Comparison of ENCODE assay signal across 11 cellular contexts in the genomic region with DNA sequence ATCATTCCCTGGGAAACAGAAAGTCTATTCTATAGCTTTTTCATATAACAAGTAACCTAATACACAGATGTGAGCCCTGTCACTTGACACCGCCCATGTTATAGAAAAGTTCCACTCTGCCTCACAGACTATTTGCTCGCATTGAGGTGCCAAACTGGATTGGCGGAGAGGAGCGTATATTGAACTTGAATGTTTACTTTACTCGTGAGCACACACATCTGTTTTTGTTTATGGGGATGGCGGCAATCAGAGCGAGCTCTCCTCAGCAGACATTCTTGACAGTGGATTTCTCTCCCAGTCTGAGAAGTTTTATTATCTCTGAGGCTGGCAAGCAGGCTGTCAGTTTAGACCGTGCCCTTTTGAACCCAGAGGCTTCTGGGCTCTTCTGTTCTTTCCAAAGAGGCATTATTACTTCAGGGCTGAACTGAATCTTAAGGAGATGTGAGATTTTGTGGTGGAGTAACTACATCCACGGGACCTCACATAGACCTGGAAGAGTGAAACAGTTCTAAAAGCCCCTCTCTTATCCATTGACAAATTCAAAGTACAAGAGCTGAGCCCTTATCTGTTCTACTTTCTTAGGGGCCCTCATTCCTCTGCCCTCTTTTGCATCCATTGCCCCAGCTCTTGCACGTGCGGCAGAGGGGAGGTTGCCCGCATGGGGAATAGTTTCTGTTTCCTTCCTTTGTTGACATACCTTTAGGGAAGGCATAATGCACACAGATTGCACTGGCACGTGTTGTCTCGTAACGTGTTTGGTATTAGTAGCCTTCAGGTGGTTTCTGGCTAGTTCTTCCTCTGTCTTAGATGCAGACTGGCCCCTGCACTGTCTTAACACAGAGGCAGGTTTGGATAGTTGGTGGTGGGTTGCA.
DNase-seq lines count a peak whose midpoint lies in the region; ATAC-seq, FAIRE-seq and TF ChIP-seq lines count a peak whose summit lies in the region.
"Had no signal": no experiment of that assay in that cellular context is flagged by ENCODE, and none has a peak within 500 bp of the region (broad histone marks: within the 10 kb centered on the region; RNA-seq: fewer than 3 reads in every experiment).

No MANE protein-coding gene starts in this region.

- no peaks in the 10 kb centered on the region for H3K36me3 Mint-ChIP-seq in neural progenitor cell
- H3K36me3 Mint-ChIP-seq: CD8-positive, alpha-beta T cell; T-cell had no signal

- H4K20me1 ChIP-seq in GM12878 (ENCODE audit: control insufficient read depth, insufficient read depth) (no peaks in the 10 kb centered on the region), neural progenitor cell (ENCODE audit: low read depth) (no peaks in the 10 kb centered on the region)

- DNase-seq in DMS153 (lab: John Stamatoyannopoulos, UW): peak; percentile 34
- DNase-seq in NCI-H2107 (lab: John Stamatoyannopoulos, UW): peak; percentile 8
- no peak for DNase-seq in GM12878 (ENCODE audit: low read depth, low spot score)
- DNase-seq in neural progenitor cell (ENCODE audit: low spot score): no peak
- DNase-seq in effector CD4-positive, alpha-beta T cell: no peak
- no peak for DNase-seq in germinal center (ENCODE audit: low spot score)
- DNase-seq in NK-92 treated with Interleukin-12 subunit alpha and Interleukin-12 subunit beta, amount 100 ng/mL, for 24 hours (lab: John Stamatoyannopoulos, UW): no peak
- DNase-seq in D721Med (ENCODE audit: insufficient read length, low spot score): no peak
- DNase-seq: activated CD4-positive, alpha-beta T cell treated with anti-CD3 and anti-CD28 coated beads, Interleukin-2, amount 50 U/mL, for 1 hour; CD8-positive, alpha-beta T cell; T-cell had no signal

- no peak overlapping the region for H3K4me2 ChIP-seq in GM12878 (ENCODE audit: control insufficient read depth, insufficient read depth)
- H3K4me2 ChIP-seq in neural progenitor cell: no peak overlapping the region

- H3K27me3 Mint-ChIP-seq in neural progenitor cell (ENCODE audit: insufficient read depth, low read depth): no peaks in the 10 kb centered on the region

- H3K9me3 Mint-ChIP-seq in neural progenitor cell: no peaks in the 10 kb centered on the region
- H3K9me3 Mint-ChIP-seq: CD8-positive, alpha-beta T cell; T-cell had no signal

- TSS peak; percentile 5 for BruUV-seq in GM12878 (replicated peaks; lab: Mats Ljungman, UMichigan)

- H3K9ac ChIP-seq in GM12878 (ENCODE audit: control insufficient read depth, insufficient read depth, low read length): no peak overlapping the region
- no peak overlapping the region for H3K9ac ChIP-seq in neural progenitor cell

- H3K4me3 ChIP-seq in GM12878 (no peak overlapping the region), neural progenitor cell (no peak overlapping the region)

- H3K36me3 ChIP-seq in GM12878 (ENCODE audit: control insufficient read depth in 2 of 2, insufficient read depth in 2 of 2, low read length in 1 of 2) (peaks cover 9 to 28% of the 10 kb centered on the region in 2 experiments), neural progenitor cell (no peaks in the 10 kb centered on the region)

- in situ Hi-C loops in GM12878 (cut with MboI): loop anchor here (25.0 kb wide), 1 partner anchor 1592 kb away; no protein-coding TSS in a partner anchor

- peaks cover 26% of the 10 kb centered on the region for H3K4me1 ChIP-seq in GM12878 (ENCODE audit: control insufficient read depth, insufficient read depth, low read length)
- peaks cover 6% of the 10 kb centered on the region for H3K4me1 ChIP-seq in neural progenitor cell

- SMC1A ChIA-PET in GM12878 (lab: Charles Lee; ENCODE audit: uncharacterized antibody, unreplicated experiment): interaction anchor here (0.6 to 1.9 kb wide), 13 partner anchors 8 to 866 kb away, joined by 3 to 7 read pairs (median 3); no protein-coding TSS in a partner anchor

- WGBS in GM12878 (ENCODE audit: insufficient coverage, insufficient replicate concordance, low lambda C conversion rate, missing lambda C conversion rate): 90% methylated on average over 15 of the region's 15 CpGs

- TF ChIP-seq POLR2A in GM12878 (IDR thresholded peaks at IDR 0.05; ENCODE audit: low read depth, low read length): no peak

- TF ChIP-seq RAD21 in GM12878 (IDR thresholded peaks at IDR 0.05; ENCODE audit: insufficient read depth, low read depth, low read length): no peak

- TF ChIP-seq EP300 in GM12878 (IDR thresholded peaks at IDR 0.05; ENCODE audit: borderline replicate concordance in 1 of 2, control insufficient read depth in 1 of 2, low read depth in 2 of 2, low read length in 2 of 2): no peak

- TF ChIP-seq CTCF in GM12878 (IDR thresholded peaks at IDR 0.05 in 2 of 3, conservative IDR thresholded peaks at IDR 0.05 in 1 of 3; ENCODE audit: control insufficient read depth in 2 of 3, extremely low read depth in 1 of 3, insufficient read depth in 1 of 3, low read depth in 3 of 3, low read length in 3 of 3) (no peak), neural progenitor cell (IDR thresholded peaks at IDR 0.05) (no peak), D721Med (IDR thresholded peaks at IDR 0.05; ENCODE audit: insufficient read depth, missing control alignments) (no peak)

- ATAC-seq in GM12878: no peak
- ATAC-seq: CD8-positive, alpha-beta T cell; T-cell had no signal

- CTCF ChIA-PET in GM12878 (lab: Yijun Ruan, JAX): interaction anchor here (0.7 to 1.8 kb wide), 7 partner anchors 67 to 866 kb away, joined by 3 to 7 read pairs (median 4); no protein-coding TSS in a partner anchor

- H3K27ac ChIP-seq in GM12878 (ENCODE audit: control insufficient read depth, insufficient read depth) (no peak overlapping the region), neural progenitor cell (no peak overlapping the region)

- no peaks in the 10 kb centered on the region for H3F3A ChIP-seq in neural progenitor cell (ENCODE audit: low read depth)

- H2AFZ ChIP-seq in GM12878 (ENCODE audit: control insufficient read depth, low read depth, low read length): no peak overlapping the region
- no peak overlapping the region for H2AFZ ChIP-seq in neural progenitor cell (replicated peaks)

- peak overlapping the region; percentile 57 for H3K27ac Mint-ChIP-seq in neural progenitor cell
- H3K27ac Mint-ChIP-seq: CD8-positive, alpha-beta T cell; T-cell had no signal

- RAD21 ChIA-PET in GM12878 (lab: Charles Lee; ENCODE audit: unreplicated experiment): interaction anchor here (1.0 to 1.4 kb wide), 2 partner anchors 8 to 116 kb away, joined by 3 read pairs; a partner anchor contains a TSS

- H3K4me3 Mint-ChIP-seq in neural progenitor cell: no peak overlapping the region
- H3K4me3 Mint-ChIP-seq: CD8-positive, alpha-beta T cell; T-cell had no signal

- no peak for FAIRE-seq in GM12878 (lab: Jason Lieb, UNC)
- FAIRE-seq in D721Med (lab: Jason Lieb, UNC): no peak

- POLR2A ChIA-PET in GM12878 (lab: Charles Lee): interaction anchor here (1.3 kb wide), 1 partner anchor 22 kb away, joined by 3 read pairs; no protein-coding TSS in a partner anchor

- H3K4me1 Mint-ChIP-seq in neural progenitor cell: no peaks in the 10 kb centered on the region
- H3K4me1 Mint-ChIP-seq: T-cell had no signal

- no peaks in the 10 kb centered on the region for H3K9me3 ChIP-seq in GM12878 (replicated peaks; ENCODE audit: control insufficient read depth, insufficient read depth, low read length)
- H3K9me3 ChIP-seq in neural progenitor cell (ENCODE audit: low read depth): no peaks in the 10 kb centered on the region

- intact Hi-C loops in GM12878 (cut with micrococcal nuclease; ENCODE audit: unreplicated experiment): loop anchor here (10.0 kb wide), 1 partner anchor 359 kb away; no protein-coding TSS in a partner anchor

- H3K79me2 ChIP-seq in GM12878 (ENCODE audit: control insufficient read depth, insufficient read depth, low read length): peaks cover 31% of the 10 kb centered on the region
- H3K79me2 ChIP-seq in neural progenitor cell (ENCODE audit: low read depth): no peaks in the 10 kb centered on the region

- H3K27me3 ChIP-seq in GM12878 (replicated peaks in 1 of 2; ENCODE audit: control insufficient read depth in 2 of 2, insufficient read depth in 2 of 2, low read length in 1 of 2) (no peaks in the 10 kb centered on the region), neural progenitor cell (no peaks in the 10 kb centered on the region)

TF ChIP-seq in GM12878, 131 proteins besides CTCF, POLR2A, EP300 and RAD21 (continues in another document):
- no peak for TF ChIP-seq PAX8 (IDR thresholded peaks at IDR 0.05)
- TF ChIP-seq TCF12 (IDR thresholded peaks at IDR 0.05; ENCODE audit: low read depth, low read length): no peak
- no peak for TF ChIP-seq CREB1 (IDR thresholded peaks at IDR 0.05; ENCODE audit: low read depth)
- no peak for TF ChIP-seq NR2C2 (IDR thresholded peaks at IDR 0.05; ENCODE audit: borderline replicate concordance, control insufficient read depth, insufficient read length, low read depth)
- no peak for TF ChIP-seq JUND (IDR thresholded peaks at IDR 0.05; ENCODE audit: low read depth, low read length)
- TF ChIP-seq POU2F2 (IDR thresholded peaks at IDR 0.05; ENCODE audit: borderline replicate concordance, low read depth, low read length): no peak
- TF ChIP-seq SREBF1 (IDR thresholded peaks at IDR 0.05; ENCODE audit: low read length): no peak
- TF ChIP-seq BMI1 (IDR thresholded peaks at IDR 0.05; ENCODE audit: borderline replicate concordance): no peak
- TF ChIP-seq, protein P1, sequence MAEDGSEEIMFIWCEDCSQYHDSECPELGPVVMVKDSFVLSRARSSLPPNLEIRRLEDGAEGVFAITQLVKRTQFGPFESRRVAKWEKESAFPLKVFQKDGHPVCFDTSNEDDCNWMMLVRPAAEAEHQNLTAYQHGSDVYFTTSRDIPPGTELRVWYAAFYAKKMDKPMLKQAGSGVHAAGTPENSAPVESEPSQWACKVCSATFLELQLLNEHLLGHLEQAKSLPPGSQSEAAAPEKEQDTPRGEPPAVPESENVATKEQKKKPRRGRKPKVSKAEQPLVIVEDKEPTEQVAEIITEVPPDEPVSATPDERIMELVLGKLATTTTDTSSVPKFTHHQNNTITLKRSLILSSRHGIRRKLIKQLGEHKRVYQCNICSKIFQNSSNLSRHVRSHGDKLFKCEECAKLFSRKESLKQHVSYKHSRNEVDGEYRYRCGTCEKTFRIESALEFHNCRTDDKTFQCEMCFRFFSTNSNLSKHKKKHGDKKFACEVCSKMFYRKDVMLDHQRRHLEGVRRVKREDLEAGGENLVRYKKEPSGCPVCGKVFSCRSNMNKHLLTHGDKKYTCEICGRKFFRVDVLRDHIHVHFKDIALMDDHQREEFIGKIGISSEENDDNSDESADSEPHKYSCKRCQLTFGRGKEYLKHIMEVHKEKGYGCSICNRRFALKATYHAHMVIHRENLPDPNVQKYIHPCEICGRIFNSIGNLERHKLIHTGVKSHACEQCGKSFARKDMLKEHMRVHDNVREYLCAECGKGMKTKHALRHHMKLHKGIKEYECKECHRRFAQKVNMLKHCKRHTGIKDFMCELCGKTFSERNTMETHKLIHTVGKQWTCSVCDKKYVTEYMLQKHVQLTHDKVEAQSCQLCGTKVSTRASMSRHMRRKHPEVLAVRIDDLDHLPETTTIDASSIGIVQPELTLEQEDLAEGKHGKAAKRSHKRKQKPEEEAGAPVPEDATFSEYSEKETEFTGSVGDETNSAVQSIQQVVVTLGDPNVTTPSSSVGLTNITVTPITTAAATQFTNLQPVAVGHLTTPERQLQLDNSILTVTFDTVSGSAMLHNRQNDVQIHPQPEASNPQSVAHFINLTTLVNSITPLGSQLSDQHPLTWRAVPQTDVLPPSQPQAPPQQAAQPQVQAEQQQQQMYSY (CRISPR knock-in tag; IDR thresholded peaks at IDR 0.05): no peak

Comparison
In these comparisons a context has a peak if more than half of its experiments do, and no peak if none do; other contexts are left out.
1. DNase-seq: peak in DMS153 (single experiment) and NCI-H2107 (single experiment); none in GM12878 (single experiment), neural progenitor cell (single experiment), effector CD4-positive, alpha-beta T cell (single experiment), germinal center (single experiment), NK-92 treated with Interleukin-12 subunit alpha and Interleukin-12 subunit beta, amount 100 ng/mL, for 24 hours (single experiment) and D721Med (single experiment).